1 cellular context compared by ENCODE assay signal in genomic region chr18:49362431-49362830, GRCh38.
TF ChIP-seq lines count a peak whose summit lies in the region.

No MANE protein-coding gene starts in this region.

TF ChIP-seq in HCT116, 20 proteins besides CTCF, POLR2A, EP300 and RAD21 (continued from another document):
- no peak for TF ChIP-seq SP1 (IDR thresholded peaks at IDR 0.05; ENCODE audit: low read depth)
- peak; percentile 70 for TF ChIP-seq TCF7L2 (IDR thresholded peaks at IDR 0.05; ENCODE audit: borderline replicate concordance, extremely low read depth, insufficient read depth, insufficient read length)
TF ChIP-seq in HCT116: peak in this region for 1.
